27 cellular contexts compared by ENCODE assay signal in the genomic region with DNA sequence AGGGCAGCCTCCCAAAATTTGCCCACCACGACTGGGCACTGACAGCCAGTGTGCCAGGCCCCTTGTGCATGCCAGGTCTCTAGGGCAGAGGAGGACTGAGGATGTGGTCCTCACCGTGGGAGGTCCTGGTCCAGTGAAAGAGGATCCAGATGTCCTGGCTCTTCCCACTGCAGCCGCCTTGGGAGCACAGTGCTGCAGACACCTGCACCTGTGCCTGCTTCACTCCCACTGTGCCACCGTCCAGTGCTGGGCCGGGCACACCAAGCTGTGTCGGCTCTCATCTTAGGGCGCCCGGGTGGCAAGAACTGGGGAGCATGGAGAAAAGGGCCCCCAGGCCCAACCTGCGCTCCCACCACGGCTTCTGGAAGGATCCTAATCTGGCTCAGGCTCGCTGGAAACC.
"Had no signal": no experiment of that assay in that cellular context is flagged by ENCODE, and none has a peak within 500 bp of the region (broad histone marks: within the 10 kb centered on the region; RNA-seq: fewer than 3 reads in every experiment).

No MANE protein-coding gene starts in this region.

- H3K4me3 Mint-ChIP-seq: naive thymus-derived CD8-positive, alpha-beta T cell; natural killer cell treated with Interleukin-12 subunit alpha and Interleukin-12 subunit beta and Interleukin-15 and Interleukin-18, amount 100 ng/mL, for 72 hours; nephron progenitor cell; neural crest cell; stimulated activated effector memory CD8-positive, alpha-beta T cell treated with anti-CD3 and anti-CD28 coated beads, Interleukin-12 subunit alpha, Interleukin-12 subunit beta, amount 100 ng/mL, for 72 hours; stimulated activated naive B cell treated with anti-CD40 and anti-IgM and Interleukin-4, amounts not matched to agents 10 μg/mL and 1 μg/mL and 100 μg/mL, for 72 hours; stimulated activated naive CD8-positive, alpha-beta T cell treated with anti-CD3 and anti-CD28 coated beads, Interleukin-15, Interleukin-2, amounts not matched to agents 100 ng/mL and 50 ng/mL, for 24 hours; type B pancreatic cell had no signal

- H3K4me1 ChIP-seq: pancreas, prostate gland, right lobe of liver, sigmoid colon, suprapubic skin, testis, tibial artery, transverse colon, upper lobe of right lung, uterus had no signal

- H3K9me3 ChIP-seq: pancreas, prostate gland, right lobe of liver, sigmoid colon, suprapubic skin, testis, tibial artery, transverse colon, upper lobe of right lung, uterus had no signal

- H3K9me3 Mint-ChIP-seq: naive thymus-derived CD8-positive, alpha-beta T cell; natural killer cell treated with Interleukin-12 subunit alpha and Interleukin-12 subunit beta and Interleukin-15 and Interleukin-18, amount 100 ng/mL, for 72 hours; neural crest cell; stimulated activated effector memory CD8-positive, alpha-beta T cell treated with anti-CD3 and anti-CD28 coated beads, Interleukin-12 subunit alpha, Interleukin-12 subunit beta, amount 100 ng/mL, for 72 hours; stimulated activated naive CD8-positive, alpha-beta T cell treated with anti-CD3 and anti-CD28 coated beads, Interleukin-15, Interleukin-2, amounts not matched to agents 100 ng/mL and 50 ng/mL, for 24 hours; type B pancreatic cell had no signal

- H3K4me1 Mint-ChIP-seq: naive B cell; naive thymus-derived CD8-positive, alpha-beta T cell; stimulated activated effector memory CD8-positive, alpha-beta T cell treated with anti-CD3 and anti-CD28 coated beads, Interleukin-12 subunit alpha, Interleukin-12 subunit beta, amount 100 ng/mL, for 72 hours; stimulated activated naive B cell treated with anti-CD40 and anti-IgM and Interleukin-4, amounts not matched to agents 10 μg/mL and 1 μg/mL and 100 μg/mL, for 72 hours had no signal

- H3K27me3 Mint-ChIP-seq: naive B cell; naive thymus-derived CD8-positive, alpha-beta T cell; natural killer cell treated with Interleukin-12 subunit alpha and Interleukin-12 subunit beta and Interleukin-15 and Interleukin-18, amount 100 ng/mL, for 72 hours; stimulated activated naive B cell treated with anti-CD40 and anti-IgM and Interleukin-4, amounts not matched to agents 10 μg/mL and 1 μg/mL and 100 μg/mL, for 72 hours; stimulated activated naive CD8-positive, alpha-beta T cell treated with anti-CD3 and anti-CD28 coated beads, Interleukin-15, Interleukin-2, amounts not matched to agents 100 ng/mL and 50 ng/mL, for 24 hours; type B pancreatic cell had no signal

- H3K36me3 ChIP-seq: pancreas, prostate gland, right lobe of liver, sigmoid colon, suprapubic skin, tibial artery, transverse colon, upper lobe of right lung, uterus had no signal

- ATAC-seq: naive thymus-derived CD8-positive, alpha-beta T cell; pancreas; right lobe of liver; stimulated activated effector memory CD8-positive, alpha-beta T cell treated with anti-CD3 and anti-CD28 coated beads, Interleukin-12 subunit alpha, Interleukin-12 subunit beta, amount 100 ng/mL, for 72 hours; stimulated activated naive B cell treated with anti-CD40 and anti-IgM and Interleukin-4, amounts not matched to agents 10 μg/mL and 1 μg/mL and 100 μg/mL, for 72 hours; upper lobe of right lung had no signal

- DNase-seq: naive B cell; naive thymus-derived CD8-positive, alpha-beta T cell; nephron progenitor cell; occipital lobe; right lobe of liver; sigmoid colon; small intestine; stimulated activated CD4-positive, alpha-beta T cell treated with anti-CD3 and anti-CD28 coated beads, Interleukin-15, amount 100 ng/mL, for 24 hours; stimulated activated CD4-positive, alpha-beta T cell treated with anti-CD3 and anti-CD28 coated beads, Interleukin-2, amount 100 ng/mL, for 24 hours; stimulated activated CD4-positive, alpha-beta T cell treated with anti-CD3 and anti-CD28 coated beads, Interleukin-2, amount 100 ng/mL, for 48 hours; stimulated activated CD4-positive, alpha-beta T cell treated with anti-CD3 and anti-CD28 coated beads, Interleukin-4, amount 100 ng/mL, for 24 hours; stimulated activated naive B cell treated with anti-CD40 and anti-IgM and Interleukin-4, amounts not matched to agents 10 μg/mL and 1 μg/mL and 100 μg/mL, for 72 hours; stimulated activated naive CD4-positive, alpha-beta T cell treated with Interleukin-2 at 50 U/mL for 16 hours; substantia nigra; testis; tibial artery; transverse colon; upper lobe of right lung; uterus had no signal

- H3K27ac ChIP-seq: pancreas, prostate gland, right lobe of liver, sigmoid colon, suprapubic skin, testis, tibial artery, transverse colon, upper lobe of right lung, uterus had no signal

- H3K27me3 ChIP-seq: pancreas, right lobe of liver, sigmoid colon, suprapubic skin, testis, tibial artery, transverse colon, upper lobe of right lung, uterus had no signal

- H3K27ac Mint-ChIP-seq: naive B cell; naive thymus-derived CD8-positive, alpha-beta T cell; natural killer cell treated with Interleukin-12 subunit alpha and Interleukin-12 subunit beta and Interleukin-15 and Interleukin-18, amount 100 ng/mL, for 72 hours; nephron progenitor cell; stimulated activated effector memory CD8-positive, alpha-beta T cell treated with anti-CD3 and anti-CD28 coated beads, Interleukin-12 subunit alpha, Interleukin-12 subunit beta, amount 100 ng/mL, for 72 hours; stimulated activated naive B cell treated with anti-CD40 and anti-IgM and Interleukin-4, amounts not matched to agents 10 μg/mL and 1 μg/mL and 100 μg/mL, for 72 hours; stimulated activated naive CD8-positive, alpha-beta T cell treated with anti-CD3 and anti-CD28 coated beads, Interleukin-15, Interleukin-2, amounts not matched to agents 100 ng/mL and 50 ng/mL, for 24 hours; type B pancreatic cell had no signal

- H3K4me3 ChIP-seq: pancreas, prostate gland, right lobe of liver, sigmoid colon, suprapubic skin, testis, tibial artery, transverse colon, upper lobe of right lung, uterus had no signal

- H3K36me3 Mint-ChIP-seq: naive B cell; naive thymus-derived CD8-positive, alpha-beta T cell; natural killer cell treated with Interleukin-12 subunit alpha and Interleukin-12 subunit beta and Interleukin-15 and Interleukin-18, amount 100 ng/mL, for 72 hours; stimulated activated effector memory CD8-positive, alpha-beta T cell treated with anti-CD3 and anti-CD28 coated beads, Interleukin-12 subunit alpha, Interleukin-12 subunit beta, amount 100 ng/mL, for 72 hours; stimulated activated naive B cell treated with anti-CD40 and anti-IgM and Interleukin-4, amounts not matched to agents 10 μg/mL and 1 μg/mL and 100 μg/mL, for 72 hours; type B pancreatic cell had no signal
